ENCODE assay signal across 18 cellular contexts in the genomic region with DNA sequence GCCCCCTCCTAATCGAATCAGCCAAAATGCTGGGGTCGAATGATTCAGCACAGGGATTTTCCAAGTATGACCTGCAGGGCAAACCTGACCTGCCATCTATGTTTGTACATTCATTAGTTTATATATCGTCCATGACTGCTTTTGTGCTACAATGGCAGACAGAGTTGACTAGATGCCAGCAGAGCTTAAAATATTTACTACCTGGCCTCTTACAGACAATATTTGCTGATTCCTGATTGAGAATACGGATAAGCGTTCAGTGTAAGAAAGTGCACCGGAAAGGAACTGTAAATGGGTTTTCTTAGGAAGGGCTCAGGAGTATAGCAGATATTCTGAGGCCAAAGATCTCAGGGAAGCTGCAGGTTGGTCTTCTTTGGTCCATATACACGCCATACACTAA.
"Had no signal": no experiment of that assay in that cellular context is flagged by ENCODE, and none has a peak within 500 bp of the region (broad histone marks: within the 10 kb centered on the region; RNA-seq: fewer than 3 reads in every experiment).

No MANE protein-coding gene starts in this region.

- H3K4me3 ChIP-seq: coronary artery, dorsolateral prefrontal cortex, esophagus muscularis mucosa, gastroesophageal sphincter, heart left ventricle, left lung, lower lobe of right lung, mucosa of descending colon had no signal

- H3K4me1 Mint-ChIP-seq: naive B cell had no signal

- H3K9me3 ChIP-seq: esophagus muscularis mucosa, gastroesophageal sphincter, heart left ventricle, left lung, lower lobe of right lung, mucosa of descending colon had no signal

- H3K36me3 ChIP-seq: esophagus muscularis mucosa, gastroesophageal sphincter, heart left ventricle, left lung, lower lobe of right lung had no signal

- H3K27ac Mint-ChIP-seq: naive B cell had no signal

- H3K27ac ChIP-seq: coronary artery, dorsolateral prefrontal cortex, esophagus muscularis mucosa, foreskin keratinocyte, gastroesophageal sphincter, heart left ventricle, left lung, lower lobe of right lung had no signal

- DNase-seq: dermis blood vessel endothelial cell; dorsolateral prefrontal cortex; effector CD4-positive, alpha-beta T cell; effector memory CD4-positive, alpha-beta T cell; foreskin keratinocyte; heart left ventricle; hippocampal formation; left cardiac atrium; left lung; left ventricle myocardium superior; lower lobe of right lung; mesenchymal stem cell; midbrain; mucosa of descending colon; naive B cell had no signal

- H3K36me3 Mint-ChIP-seq: naive B cell had no signal

- ATAC-seq: foreskin keratinocyte, gastroesophageal sphincter, heart left ventricle, left cardiac atrium, left lung, left ventricle myocardium superior, lower lobe of right lung, mucosa of descending colon had no signal

- H3K4me1 ChIP-seq: esophagus muscularis mucosa, foreskin keratinocyte, gastroesophageal sphincter, heart left ventricle, left lung, lower lobe of right lung had no signal

- H3K27me3 ChIP-seq: dorsolateral prefrontal cortex, esophagus muscularis mucosa, foreskin keratinocyte, gastroesophageal sphincter, heart left ventricle, left lung had no signal

- H3K4me3 Mint-ChIP-seq: naive B cell had no signal
